ENCODE assay signal across 16 cellular contexts in the genomic region with DNA sequence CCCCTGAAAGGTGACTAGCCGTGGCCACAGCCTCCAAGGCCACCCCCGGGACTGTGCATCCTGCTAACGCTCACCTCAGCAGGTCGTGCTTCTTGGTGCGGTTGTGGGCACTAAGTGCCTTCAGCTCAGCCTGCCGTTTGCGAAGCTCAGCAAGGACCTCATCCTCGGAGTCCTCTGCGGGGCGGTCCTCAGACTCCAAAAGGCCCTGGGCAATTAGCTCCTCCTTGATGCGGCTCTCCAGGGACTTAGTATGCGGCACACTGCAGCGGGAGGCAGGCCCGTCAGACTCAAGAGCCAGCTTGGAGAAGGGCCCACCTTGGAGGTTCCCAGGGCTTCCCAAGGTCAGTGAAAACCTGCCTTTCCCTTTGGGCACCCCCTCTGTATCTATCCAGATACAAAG.
"Had no signal": no experiment of that assay in that cellular context is flagged by ENCODE, and none has a peak within 500 bp of the region (broad histone marks: within the 10 kb centered on the region; RNA-seq: fewer than 3 reads in every experiment).

No MANE protein-coding gene starts in this region.

- FAIRE-seq: small intestine had no signal

- ATAC-seq: gastrocnemius medialis, left lobe of liver, lower lobe of right lung had no signal

- H3K9me3 ChIP-seq: esophagus muscularis mucosa, gastrocnemius medialis, lower lobe of right lung, right atrium auricular region, stomach, thoracic aorta, transverse colon had no signal

- H3K27me3 ChIP-seq: esophagus muscularis mucosa, gastrocnemius medialis, right atrium auricular region, stomach, transverse colon had no signal

- DNase-seq: effector CD4-positive, alpha-beta T cell; gastrocnemius medialis; glutamatergic neuron; islet precursor cell; lower lobe of right lung; naive B cell; small intestine; stimulated activated CD4-positive, alpha-beta T cell treated with anti-CD3 and anti-CD28 coated beads, Interleukin-12 subunit alpha, Interleukin-12 subunit beta, amount 100 ng/mL, for 4 hours; stimulated activated naive CD4-positive, alpha-beta T cell; stomach; transverse colon had no signal

- H3K27ac ChIP-seq: coronary artery, esophagus muscularis mucosa, gastrocnemius medialis, lower lobe of right lung, right atrium auricular region, stomach, thoracic aorta, transverse colon had no signal

- H3K4me1 ChIP-seq: gastrocnemius medialis, right atrium auricular region had no signal

- H3K4me3 ChIP-seq: coronary artery, esophagus muscularis mucosa, gastrocnemius medialis, lower lobe of right lung, right atrium auricular region, stomach, thoracic aorta, transverse colon had no signal
